ENCODE assay signal across 8 cellular contexts in genomic region chr9:5438301-5439162, GRCh38. TPM values are rescaled to one million over a fixed set of nuclear protein-coding genes. Genes with fewer than 3 reads are reported as not detected.
DNase-seq lines count a peak whose midpoint lies in the region; ATAC-seq and TF ChIP-seq lines count a peak whose summit lies in the region.

No MANE protein-coding gene starts in this region.

- peaks cover 62% of the 10 kb centered on the region for H3K4me1 Mint-ChIP-seq in activated CD4-positive, alpha-beta memory T cell treated with anti-CD3 and anti-CD28 coated beads for 36 hours (ENCODE audit: low read depth)

- peak overlapping the region; percentile 85 to 96 (median 92) for H3K27ac ChIP-seq in BLaER1 treated with 17β-estradiol and CSF1 and Interleukin-3, amounts not matched to agents 10 nM and 100 nM
- peak overlapping the region; percentile 95 to 97 (median 96) for H3K27ac ChIP-seq in esophagus squamous epithelium

- TF ChIP-seq CTCF in esophagus squamous epithelium (IDR thresholded peaks at IDR 0.05), result no peak

- H3K4me2 ChIP-seq in BLaER1 treated with 17β-estradiol and CSF1 and Interleukin-3, amounts not matched to agents 10 nM and 100 nM, result peak overlapping the region; percentile 87 to 97 (median 94)

- H4K20me1 ChIP-seq in BLaER1 treated with 17β-estradiol and CSF1 and Interleukin-3, amounts not matched to agents 10 nM and 100 nM, result no peaks in the 10 kb centered on the region

- H3K9me3 Mint-ChIP-seq in activated CD4-positive, alpha-beta memory T cell treated with anti-CD3 and anti-CD28 coated beads for 36 hours, result peaks cover 2% of the 10 kb centered on the region

- TF ChIP-seq POLR2A in esophagus squamous epithelium (IDR thresholded peaks at IDR 0.05), result no peak

- H3K4me3 ChIP-seq in BLaER1 treated with 17β-estradiol and CSF1 and Interleukin-3, amounts not matched to agents 10 nM and 100 nM, result peak overlapping the region; percentile 59 to 77 (median 69)
- H3K4me3 ChIP-seq in esophagus squamous epithelium, result peak overlapping the region; percentile 55 to 87 (median 75)

- 56 to 62% methylated on average over 19 to 20 of the region's 21 CpGs for WGBS in esophagus squamous epithelium, 2 donors

- CTCF ChIA-PET in activated CD4-positive, alpha-beta memory T cell treated with anti-CD3 and anti-CD28 coated beads for 36 hours (lab: Charles Lee), result interaction anchor here (1.0 to 6.6 kb wide), 7 partner anchors 10 to 252 kb away, joined by 3 to 64 read pairs (median 4); partner anchors contain the start of gene CD274

- intact Hi-C loops in activated CD4-positive, alpha-beta memory T cell treated with anti-CD3 and anti-CD28 coated beads for 36 hours (cut with micrococcal nuclease), result loop anchor here (1.0 to 10.0 kb wide), 9 partner anchors 61 to 1911 kb away; partner anchors contain the start of genes AK3, CDC37L1, JAK2 and RFX3
- intact Hi-C loops in esophagus squamous epithelium (cut with DNase I) (loop anchor here (10.0 kb wide), 2 partner anchors 444 to 694 kb away; partner anchors contain the start of gene AK3), posterior vena cava (cut with DNase I) (loop anchor here (10.0 kb wide), 2 partner anchors 156 to 674 kb away; no protein-coding TSS in a partner anchor)

- ATAC-seq in GM19438 (IDR thresholded peaks at IDR 0.05; ENCODE audit: low read depth, unreplicated experiment), result peak; percentile 68
- peak; percentile 54 for ATAC-seq in HG03460 (IDR thresholded peaks at IDR 0.05; ENCODE audit: unreplicated experiment)

- H3K27ac Mint-ChIP-seq in activated CD4-positive, alpha-beta memory T cell treated with anti-CD3 and anti-CD28 coated beads for 36 hours, result peak overlapping the region; percentile 98

- H3K9me3 ChIP-seq in BLaER1 treated with 17β-estradiol and CSF1 and Interleukin-3, amounts not matched to agents 10 nM and 100 nM (replicated peaks in 1 of 11), result peaks cover 12 to 22% (median 18%) of the 10 kb centered on the region in 11 experiments
- H3K9me3 ChIP-seq in esophagus squamous epithelium, result no peaks in the 10 kb centered on the region

- no peaks in the 10 kb centered on the region for H3K27me3 ChIP-seq in BLaER1 treated with 17β-estradiol and CSF1 and Interleukin-3, amounts not matched to agents 10 nM and 100 nM
- H3K27me3 ChIP-seq in esophagus squamous epithelium, result no peaks in the 10 kb centered on the region

- H3K27me3 Mint-ChIP-seq in activated CD4-positive, alpha-beta memory T cell treated with anti-CD3 and anti-CD28 coated beads for 36 hours, result no peaks in the 10 kb centered on the region

- POLR2A ChIA-PET in activated CD4-positive, alpha-beta memory T cell treated with anti-CD3 and anti-CD28 coated beads for 36 hours (lab: Charles Lee), result interaction anchor here (0.8 to 5.4 kb wide), 14 partner anchors 8 to 454 kb away, joined by 3 to 57 read pairs (median 6); partner anchors contain the start of genes CD274, JAK2, PDCD1LG2 and RIC1

- peak overlapping the region; percentile 81 to 95 (median 90) for H3K9ac ChIP-seq in BLaER1 treated with 17β-estradiol and CSF1 and Interleukin-3, amounts not matched to agents 10 nM and 100 nM

- peaks cover 29% of the 10 kb centered on the region for H3K36me3 Mint-ChIP-seq in activated CD4-positive, alpha-beta memory T cell treated with anti-CD3 and anti-CD28 coated beads for 36 hours

- peaks cover 17 to 23% (median 22%) of the 10 kb centered on the region in 11 experiments for H3K36me3 ChIP-seq in BLaER1 treated with 17β-estradiol and CSF1 and Interleukin-3, amounts not matched to agents 10 nM and 100 nM
- peaks cover 0 to 10% (median 0%) of the 10 kb centered on the region in 3 donors for H3K36me3 ChIP-seq in esophagus squamous epithelium

- peak overlapping the region; percentile 97 for H3K4me3 Mint-ChIP-seq in activated CD4-positive, alpha-beta memory T cell treated with anti-CD3 and anti-CD28 coated beads for 36 hours

- DNase-seq in activated CD4-positive, alpha-beta memory T cell treated with anti-CD3 and anti-CD28 coated beads for 36 hours, result peak; percentile 80
- no peak for DNase-seq in esophagus squamous epithelium (lab: John Stamatoyannopoulos, UW)
- DNase-seq in posterior vena cava (ENCODE audit: low spot score), result peak; percentile 81
- DNase-seq in mucosa of gallbladder (ENCODE audit: low spot score), result no peak
- no peak for DNase-seq in MV-4-11 (lab: John Stamatoyannopoulos, UW)

- H3K4me1 ChIP-seq in BLaER1 treated with 17β-estradiol and CSF1 and Interleukin-3, amounts not matched to agents 10 nM and 100 nM, result peaks cover 24 to 46% (median 32%) of the 10 kb centered on the region in 10 experiments
- H3K4me1 ChIP-seq in esophagus squamous epithelium, result peaks cover 7 to 26% (median 15%) of the 10 kb centered on the region in 3 donors

RNA-seq across cellular contexts. Expression of gene PLGRKT, which starts 0.8 kb away (rescaled TPM):
- 10 to 100 TPM; 52.9 to 59.4 TPM for total RNA-seq in activated CD4-positive, alpha-beta memory T cell treated with anti-CD3 and anti-CD28 coated beads for 36 hours
- total RNA-seq in esophagus squamous epithelium (10 to 100 TPM; 13.4 to 25.6 (median 20.0) TPM), posterior vena cava (10 to 100 TPM; 19.8 to 27.6 TPM), mucosa of gallbladder (21.3 TPM)

RNA-seq across cellular contexts. Expression of gene CD274, which starts 11.8 kb away (rescaled TPM):
- total RNA-seq in activated CD4-positive, alpha-beta memory T cell treated with anti-CD3 and anti-CD28 coated beads for 36 hours, result 10 to 100 TPM; 28.3 to 32.4 TPM
- 1 to 10 TPM; 1.3 to 3.5 (median 2.2) TPM for total RNA-seq in esophagus squamous epithelium
- 1 to 10 TPM; 3.1 to 3.5 TPM for total RNA-seq in posterior vena cava
- 2.3 TPM for total RNA-seq in mucosa of gallbladder

Comparison
In these comparisons a context has a peak if more than half of its experiments do, and no peak if none do; other contexts are left out.
1. DNase-seq: peak in activated CD4-positive, alpha-beta memory T cell treated with anti-CD3 and anti-CD28 coated beads for 36 hours (single experiment) and posterior vena cava (single experiment); none in esophagus squamous epithelium (single experiment), mucosa of gallbladder (single experiment) and MV-4-11 (single experiment).